ENCODE assay signal across 37 cellular contexts in genomic region chr6:14312497-14312896, GRCh38.
A peak's percentile ranks its signal among the peaks of the same experiment; 100 is the strongest.
DNase-seq lines count a peak whose midpoint lies in the region; ATAC-seq and TF ChIP-seq lines count a peak whose summit lies in the region.
"Had no signal": no experiment of that assay in that cellular context is flagged by ENCODE, and none has a peak within 500 bp of the region (broad histone marks: within the 10 kb centered on the region; RNA-seq: fewer than 3 reads in every experiment).

No MANE protein-coding gene starts in this region.

- H3K36me3 ChIP-seq in OCI-LY3 (replicated peaks; ENCODE audit: low read depth, low read length): no peaks in the 10 kb centered on the region
- no peaks in the 10 kb centered on the region for H3K36me3 ChIP-seq in adrenal gland (replicated peaks in 1 of 2)
- H3K36me3 ChIP-seq: heart left ventricle, neutrophil, prostate gland, right lobe of liver, spleen, stomach, thyroid gland, uterus had no signal

- no peaks in the 10 kb centered on the region for H3K27me3 Mint-ChIP-seq in stimulated activated naive B cell treated with anti-CD40 and anti-IgM and Interleukin-4, amounts not matched to agents 10 μg/mL and 1 μg/mL and 100 μg/mL, for 72 hours
- H3K27me3 Mint-ChIP-seq: activated CD8-positive, alpha-beta T cell treated with anti-CD3 and anti-CD28 coated beads for 36 hours; naive thymus-derived CD4-positive, alpha-beta T cell had no signal

- no peak overlapping the region for H3K4me3 Mint-ChIP-seq in stimulated activated naive B cell treated with anti-CD40 and anti-IgM and Interleukin-4, amounts not matched to agents 10 μg/mL and 1 μg/mL and 100 μg/mL, for 72 hours
- H3K4me3 Mint-ChIP-seq: activated CD8-positive, alpha-beta T cell treated with anti-CD3 and anti-CD28 coated beads for 36 hours; activated naive CD4-positive, alpha-beta T cell treated with anti-CD3 and anti-CD28 coated beads for 36 hours; CD14-positive monocyte; H9; mesothelial cell of epicardium; naive thymus-derived CD4-positive, alpha-beta T cell; T-helper 17 cell had no signal

- H3K4me1 ChIP-seq in OCI-LY3 (ENCODE audit: low read length) (peaks cover 71% of the 10 kb centered on the region), adrenal gland (replicated peaks in 1 of 2) (no peaks in the 10 kb centered on the region)
- H3K4me1 ChIP-seq: heart left ventricle, prostate gland, uterus had no signal

- peak overlapping the region; percentile 53; the same call in 1 of the 2 replicates for H3K9ac ChIP-seq in OCI-LY3 (ENCODE audit: low read length)
- H3K9ac ChIP-seq: SK-N-SH had no signal

- H3K9me3 Mint-ChIP-seq in stimulated activated naive B cell treated with anti-CD40 and anti-IgM and Interleukin-4, amounts not matched to agents 10 μg/mL and 1 μg/mL and 100 μg/mL, for 72 hours: peaks cover 6 to 12% of the 10 kb centered on the region in 2 donors
- H3K9me3 Mint-ChIP-seq: activated CD8-positive, alpha-beta T cell treated with anti-CD3 and anti-CD28 coated beads for 36 hours; activated naive CD4-positive, alpha-beta T cell treated with anti-CD3 and anti-CD28 coated beads for 36 hours; H9; mesothelial cell of epicardium had no signal

- TF ChIP-seq CTCF in OCI-LY3 (IDR thresholded peaks at IDR 0.05; ENCODE audit: low read depth, low read length) (no peak), adrenal gland (IDR thresholded peaks at IDR 0.05) (no peak)

- H3K4me3 ChIP-seq in OCI-LY3 (ENCODE audit: low read length) (peak overlapping the region; percentile 46), adrenal gland (no peak overlapping the region)
- H3K4me3 ChIP-seq: body of pancreas, heart left ventricle, prostate gland, right lobe of liver, spleen, stomach, thyroid gland, uterus had no signal

- peaks cover 68 to 81% of the 10 kb centered on the region in 2 donors for H3K4me1 Mint-ChIP-seq in stimulated activated naive B cell treated with anti-CD40 and anti-IgM and Interleukin-4, amounts not matched to agents 10 μg/mL and 1 μg/mL and 100 μg/mL, for 72 hours

- 85 to 92% (median 89%) methylated on average over 4 of the region's 4 CpGs for WGBS in adrenal gland, 4 donors

- H3K27me3 ChIP-seq in OCI-LY3 (ENCODE audit: low read depth, low read length): no peaks in the 10 kb centered on the region
- H3K27me3 ChIP-seq in adrenal gland: no peaks in the 10 kb centered on the region
- H3K27me3 ChIP-seq: body of pancreas, heart left ventricle, neutrophil, right lobe of liver, spleen, stomach, thyroid gland, uterus had no signal

- H3K79me2 ChIP-seq in OCI-LY3 (ENCODE audit: low read length): no peaks in the 10 kb centered on the region

- peak; percentile 37 for ATAC-seq in HG02610 (IDR thresholded peaks at IDR 0.05; ENCODE audit: unreplicated experiment)
- peak; percentile 72 to 75 for ATAC-seq in stimulated activated naive B cell treated with anti-CD40 and anti-IgM and Interleukin-4, amounts not matched to agents 10 μg/mL and 1 μg/mL and 100 μg/mL, for 72 hours (replicated peaks)
- ATAC-seq: activated CD8-positive, alpha-beta T cell treated with anti-CD3 and anti-CD28 coated beads for 36 hours; body of pancreas; esophagus mucosa; heart left ventricle; left ventricle myocardium superior; naive thymus-derived CD4-positive, alpha-beta T cell; PC-3; right lobe of liver; T-helper 17 cell had no signal

- H3K4me2 ChIP-seq in OCI-LY3 (ENCODE audit: low read length): peak overlapping the region; percentile 70
- H3K4me2 ChIP-seq: SK-N-SH had no signal

- intact Hi-C loops in adrenal gland (cut with DNase I): no loop called here

- H3K9me3 ChIP-seq in OCI-LY3 (ENCODE audit: insufficient read depth, low read length) (no peaks in the 10 kb centered on the region), adrenal gland (replicated peaks in 1 of 3) (no peaks in the 10 kb centered on the region)
- H3K9me3 ChIP-seq: body of pancreas, heart left ventricle, neutrophil, prostate gland, right lobe of liver, SK-N-SH, spleen, stomach, thyroid gland, uterus had no signal

- DNase-seq in NOMO-1 treated with DMSO at 0.1 percent for 48 hours (lab: John Stamatoyannopoulos, UW; ENCODE audit: unreplicated experiment) (peak; percentile 59), NOMO-1 treated with dmso at 0.1 percent for 144 hours (lab: John Stamatoyannopoulos, UW; ENCODE audit: unreplicated experiment) (no peak), ACHN (no peak), NCI-H2081 (lab: John Stamatoyannopoulos, UW) (no peak), adrenal gland (no peak)
- peak; percentile 24 for DNase-seq in stimulated activated naive B cell treated with anti-CD40 and anti-IgM and Interleukin-4, amounts not matched to agents 10 μg/mL and 1 μg/mL and 100 μg/mL, for 72 hours
- DNase-seq: 8988T; activated CD4-positive, alpha-beta T cell treated with anti-CD3 and anti-CD28 coated beads for 1 hour; activated CD8-positive, alpha-beta memory T cell treated with anti-CD3 and anti-CD28 coated beads, Interleukin-2, amount 50 U/mL, for 48 hours; activated CD8-positive, alpha-beta T cell treated with anti-CD3 and anti-CD28 coated beads for 36 hours; activated naive CD4-positive, alpha-beta T cell treated with anti-CD3 and anti-CD28 coated beads for 36 hours; body of pancreas; Calu3; H9; heart left ventricle; Kasumi-1; left ventricle myocardium superior; naive thymus-derived CD4-positive, alpha-beta T cell; NCI-H1694; NCI-H2171; NCI-H510A; PC-3; right lobe of liver; SK-N-SH; spleen; stimulated activated CD8-positive, alpha-beta memory T cell treated with anti-CD3 and anti-CD28 coated beads, Interleukin-4, amount 100 ng/mL, for 48 hours; stomach; T-helper 17 cell; thyroid gland; uterus had no signal

- H3K27ac Mint-ChIP-seq in stimulated activated naive B cell treated with anti-CD40 and anti-IgM and Interleukin-4, amounts not matched to agents 10 μg/mL and 1 μg/mL and 100 μg/mL, for 72 hours: peak overlapping the region; percentile 99
- H3K27ac Mint-ChIP-seq: activated CD8-positive, alpha-beta T cell treated with anti-CD3 and anti-CD28 coated beads for 36 hours; activated naive CD4-positive, alpha-beta T cell treated with anti-CD3 and anti-CD28 coated beads for 36 hours; H9; mesothelial cell of epicardium; naive thymus-derived CD4-positive, alpha-beta T cell; T-helper 17 cell had no signal

- in situ Hi-C loops in ACHN (cut with HindIII; ENCODE audit: low pct_ligation_motif_present, low pct_unique_long_range_greater_than_20kb, low sequenced_read_pairs): no loop called here

- TF ChIP-seq POLR2A in adrenal gland (IDR thresholded peaks at IDR 0.05): no peak

- H3K27ac ChIP-seq in OCI-LY3 (ENCODE audit: low read length) (peak overlapping the region; percentile 93), adrenal gland (no peak overlapping the region)
- H3K27ac ChIP-seq: body of pancreas, heart left ventricle, neutrophil, prostate gland, right lobe of liver, spleen, stomach, thyroid gland, uterus had no signal

- peaks cover 8 to 52% of the 10 kb centered on the region in 2 donors for H3K36me3 Mint-ChIP-seq in stimulated activated naive B cell treated with anti-CD40 and anti-IgM and Interleukin-4, amounts not matched to agents 10 μg/mL and 1 μg/mL and 100 μg/mL, for 72 hours
- H3K36me3 Mint-ChIP-seq: CD14-positive monocyte; mesothelial cell of epicardium; naive thymus-derived CD4-positive, alpha-beta T cell had no signal

- H4K20me1 ChIP-seq in OCI-LY3 (ENCODE audit: insufficient read depth, low read length): no peaks in the 10 kb centered on the region

- H2AFZ ChIP-seq in OCI-LY3 (ENCODE audit: low read depth, low read length): no peak overlapping the region

Comparison
In these comparisons a context has a peak if more than half of its experiments do, and no peak if none do; other contexts are left out.
1. DNase-seq: peak in NOMO-1 treated with DMSO at 0.1 percent for 48 hours (single experiment) and stimulated activated naive B cell treated with anti-CD40 and anti-IgM and Interleukin-4, amounts not matched to agents 10 μg/mL and 1 μg/mL and 100 μg/mL, for 72 hours (single experiment); none in NOMO-1 treated with dmso at 0.1 percent for 144 hours (single experiment), ACHN (single experiment), NCI-H2081 (0 of 2) and adrenal gland (0 of 7).